ENCODE assay signal across 8 cellular contexts in the genomic region with DNA sequence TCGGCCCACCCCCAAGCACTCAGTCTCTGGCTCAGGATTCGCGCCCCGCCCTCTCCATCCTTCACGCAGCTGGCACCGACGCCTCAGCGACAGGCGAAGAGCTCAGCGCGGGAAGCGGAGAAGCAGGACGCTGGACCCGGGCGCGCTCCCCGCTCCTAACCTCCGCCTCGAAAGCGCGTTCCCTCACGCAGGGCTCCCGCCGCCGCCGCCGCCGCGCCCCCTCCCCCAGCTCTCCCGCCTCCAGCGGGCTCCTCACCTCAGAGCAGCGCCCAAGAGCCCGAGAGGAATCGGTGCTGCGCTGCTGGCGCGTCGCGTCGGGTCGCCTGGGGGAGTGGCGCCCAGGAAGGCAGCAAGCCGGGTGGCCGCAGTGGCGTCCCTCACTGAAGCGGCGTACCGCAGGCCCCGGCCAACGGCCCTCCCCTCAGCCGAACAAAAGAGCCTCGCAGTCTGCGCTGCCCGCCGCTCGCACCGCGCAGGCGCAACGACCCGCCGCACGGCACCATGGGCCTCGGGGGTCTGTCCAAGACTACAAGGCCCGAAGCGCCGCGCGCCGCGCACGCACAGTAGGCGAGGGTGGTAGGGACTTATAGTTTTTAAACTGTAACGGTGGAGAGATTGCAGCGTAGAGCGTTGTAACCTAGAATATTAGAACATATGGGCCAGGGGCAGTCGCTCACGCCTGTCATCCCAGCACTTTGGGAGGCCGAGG. TPM values are rescaled to one million over a fixed set of nuclear protein-coding genes. Genes with fewer than 3 reads are reported as not detected.
DNase-seq lines count a peak whose midpoint lies in the region; ATAC-seq, FAIRE-seq and TF ChIP-seq lines count a peak whose summit lies in the region.

A gene (minus strand): TSS at position 467 of the 709 bp plus-strand sequence. CDS start 24,474 bp downstream, outside the sequence.

- DNase-seq in Ammon's horn (ENCODE audit: low spot score) = peak; percentile 96
- peak; percentile 99 for DNase-seq in NCI-H510A (lab: John Stamatoyannopoulos, UW)
- peak; percentile 88 for DNase-seq in activated CD4-positive, alpha-beta T cell treated with anti-CD3 and anti-CD28 coated beads for 1 hour
- DNase-seq in cerebellum (ENCODE audit: low spot score) = peak; percentile 92
- peak; percentile 98 for DNase-seq in kidney
- peak; percentile 91 for DNase-seq in stimulated activated CD4-positive, alpha-beta T cell treated with anti-CD3 and anti-CD28 coated beads, Interleukin-15, amount 100 ng/mL, for 1 hour (ENCODE audit: low read depth in 1 of 2, low spot score in 1 of 2)

- no peak for TF ChIP-seq CTCF in kidney (IDR thresholded peaks at IDR 0.05; ENCODE audit: borderline replicate concordance, extremely low read depth, insufficient read depth)

- no peaks in the 10 kb centered on the region for H3K9me3 ChIP-seq in kidney (ENCODE audit: control insufficient read depth in 1 of 2, low read length in 2 of 2)

- TF ChIP-seq POLR2A in GM19193 (IDR thresholded peaks at IDR 0.05; ENCODE audit: extremely low read depth, insufficient read depth, insufficient read length) = peak; percentile 63

- H3K4me3 ChIP-seq in kidney (ENCODE audit: low read length in 2 of 2) = peak within 1 kb of the TSS; percentile 69 to 75

- H3K36me3 ChIP-seq in kidney (ENCODE audit: control insufficient read depth in 1 of 2, insufficient read depth in 2 of 2, low read length in 2 of 2) = no peaks in the 10 kb centered on the region

- H3K9ac ChIP-seq in kidney (ENCODE audit: low read length in 2 of 2) = peak within 1 kb of the TSS; percentile 19 to 80

- H3K27ac ChIP-seq in kidney (ENCODE audit: low read depth in 2 of 2, low read length in 2 of 2) = peak within 1 kb of the TSS; percentile 81 to 85

- intact Hi-C loops in kidney (cut with DNase I) = no loop called here

- FAIRE-seq in kidney (lab: Jason Lieb, UNC) = no peak

- ATAC-seq in HG03432 (IDR thresholded peaks at IDR 0.05; ENCODE audit: unreplicated experiment) = peak; percentile 92

- H3K4me1 ChIP-seq in kidney (ENCODE audit: control insufficient read depth in 1 of 2, insufficient read depth in 1 of 2, low read depth in 1 of 2, low read length in 2 of 2) = peaks cover 0 to 4% of the 10 kb centered on the region in 2 donors

RNA-seq across cellular contexts. Expression of the gene that starts here (rescaled TPM):
- total RNA-seq in cerebellum = 65.9 TPM
- 40.2 TPM for total RNA-seq in kidney
- polyA plus RNA-seq in kidney (ENCODE audit: insufficient read depth, low read depth, low replicate concordance) = 37.8 TPM

Comparison
In these comparisons a context has a peak if more than half of its experiments do, and no peak if none do; other contexts are left out.
1. Peak in every context shown above with its lines: DNase-seq, ATAC-seq, H3K4me3 ChIP-seq and H3K27ac ChIP-seq.